Comparison of ENCODE assay signal across 7 cellular contexts in the genomic region with DNA sequence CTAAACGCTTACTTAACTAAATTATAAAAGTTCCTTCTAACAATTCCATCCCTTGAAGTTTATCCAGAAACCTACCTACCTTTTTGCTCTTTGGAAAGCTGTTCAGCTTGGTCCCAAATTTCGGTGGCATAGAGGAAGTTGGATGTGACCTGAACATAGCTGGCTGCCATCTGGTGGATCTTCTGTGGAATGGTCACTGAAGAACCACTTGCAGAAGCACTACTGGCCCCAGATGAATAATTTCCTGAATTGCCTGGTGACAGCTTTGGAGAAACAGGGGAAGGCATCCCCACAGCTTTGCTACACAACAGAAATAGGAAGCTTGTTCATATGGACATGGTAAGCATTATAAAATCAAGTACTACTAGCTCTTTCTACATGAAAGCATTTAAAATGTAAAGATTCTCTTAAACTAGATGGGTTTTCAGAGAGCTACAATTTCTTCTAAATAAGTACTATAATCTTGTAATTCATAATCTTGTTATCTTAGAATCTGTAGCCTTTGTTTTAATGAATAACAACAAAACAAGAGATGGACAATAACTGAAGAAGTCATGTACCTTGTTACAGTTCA. TPM values are rescaled to one million over a fixed set of nuclear protein-coding genes. Genes with fewer than 3 reads are reported as not detected.
DNase-seq lines count a peak whose midpoint lies in the region; ATAC-seq and TF ChIP-seq lines count a peak whose summit lies in the region.

No MANE protein-coding gene starts in this region.

- POLR2A ChIA-PET in HEK293T (lab: Yijun Ruan, JAX): interaction anchor here (0.9 to 1.7 kb wide), 3 partner anchors 12 to 53 kb away, joined by 3 to 4 read pairs (median 4); a partner anchor contains a TSS

- peaks cover 3% of the 10 kb centered on the region for H3K4me1 ChIP-seq in cardiac muscle cell (ENCODE audit: low read depth)

- peak overlapping the region; percentile 18 for H3K27ac ChIP-seq in cardiac muscle cell

- no peak overlapping the region for H3K4me3 ChIP-seq in cardiac muscle cell

- H3K36me3 Mint-ChIP-seq in activated T-helper 1 cell treated with anti-CD3 and anti-CD28 coated beads, Interleukin-12 subunit alpha, Interleukin-12 subunit beta, Interleukin-2, Interleukin-4 antibody, amounts not matched to agents 30 ng/mL and 10 ng/mL and 1 ng/mL, durations not matched to agents 14 hours and 24 hours and 36 hours (ENCODE audit: low read depth): peaks cover 48% of the 10 kb centered on the region

- H3K4me1 Mint-ChIP-seq in activated T-helper 1 cell treated with anti-CD3 and anti-CD28 coated beads, Interleukin-12 subunit alpha, Interleukin-12 subunit beta, Interleukin-2, Interleukin-4 antibody, amounts not matched to agents 30 ng/mL and 10 ng/mL and 1 ng/mL, durations not matched to agents 14 hours and 24 hours and 36 hours (ENCODE audit: low read depth): peaks cover 24% of the 10 kb centered on the region

- no peak for ATAC-seq in GM21528 (IDR thresholded peaks at IDR 0.05; ENCODE audit: low FRiP score, unreplicated experiment)

- peaks cover 68% of the 10 kb centered on the region for H3K36me3 ChIP-seq in cardiac muscle cell

- no peaks in the 10 kb centered on the region for H3K9me3 ChIP-seq in cardiac muscle cell (ENCODE audit: low read depth)

- intact Hi-C loops in activated T-helper 1 cell treated with anti-CD3 and anti-CD28 coated beads, Interleukin-12 subunit alpha, Interleukin-12 subunit beta, Interleukin-2, Interleukin-4 antibody, amounts not matched to agents 30 ng/mL and 10 ng/mL and 1 ng/mL, durations not matched to agents 14 hours and 24 hours and 36 hours (cut with micrococcal nuclease): loop anchor here (1.0 to 2.0 kb wide), 4 partner anchors 17 to 497 kb away; a partner anchor contains a TSS

- DNase-seq in EL (peak; percentile 73), HEK293T (ENCODE audit: extremely low spot score) (peak; percentile 70), NCI-H69 (lab: John Stamatoyannopoulos, UW) (peak; percentile 81), cardiac muscle cell (ENCODE audit: low read depth in 1 of 2, low spot score in 1 of 2) (peak; percentile 78 to 81), pons (ENCODE audit: low spot score) (peak; percentile 91)
- DNase-seq in activated T-helper 1 cell treated with anti-CD3 and anti-CD28 coated beads, Interleukin-12 subunit alpha, Interleukin-12 subunit beta, Interleukin-2, Interleukin-4 antibody, amounts not matched to agents 30 ng/mL and 10 ng/mL and 1 ng/mL, durations not matched to agents 14 hours and 24 hours and 36 hours (ENCODE audit: low spot score): no peak

- TF ChIP-seq CTCF in cardiac muscle cell (IDR thresholded peaks at IDR 0.05; ENCODE audit: low read depth, low read length): peak; percentile 73

- CTCF ChIA-PET in HEK293T (lab: Yijun Ruan, JAX): interaction anchor here (0.6 to 1.7 kb wide), 12 partner anchors 8 to 165 kb away, joined by 3 to 7 read pairs (median 4); a partner anchor contains a TSS

- no peak overlapping the region for H3K4me3 Mint-ChIP-seq in activated T-helper 1 cell treated with anti-CD3 and anti-CD28 coated beads, Interleukin-12 subunit alpha, Interleukin-12 subunit beta, Interleukin-2, Interleukin-4 antibody, amounts not matched to agents 30 ng/mL and 10 ng/mL and 1 ng/mL, durations not matched to agents 14 hours and 24 hours and 36 hours

- H3K27ac Mint-ChIP-seq in activated T-helper 1 cell treated with anti-CD3 and anti-CD28 coated beads, Interleukin-12 subunit alpha, Interleukin-12 subunit beta, Interleukin-2, Interleukin-4 antibody, amounts not matched to agents 30 ng/mL and 10 ng/mL and 1 ng/mL, durations not matched to agents 14 hours and 24 hours and 36 hours: peak overlapping the region; percentile 22

- no peaks in the 10 kb centered on the region for H3K9me3 Mint-ChIP-seq in activated T-helper 1 cell treated with anti-CD3 and anti-CD28 coated beads, Interleukin-12 subunit alpha, Interleukin-12 subunit beta, Interleukin-2, Interleukin-4 antibody, amounts not matched to agents 30 ng/mL and 10 ng/mL and 1 ng/mL, durations not matched to agents 14 hours and 24 hours and 36 hours

- no peaks in the 10 kb centered on the region for H3K27me3 ChIP-seq in cardiac muscle cell

- no peaks in the 10 kb centered on the region for H3K27me3 Mint-ChIP-seq in activated T-helper 1 cell treated with anti-CD3 and anti-CD28 coated beads, Interleukin-12 subunit alpha, Interleukin-12 subunit beta, Interleukin-2, Interleukin-4 antibody, amounts not matched to agents 30 ng/mL and 10 ng/mL and 1 ng/mL, durations not matched to agents 14 hours and 24 hours and 36 hours (ENCODE audit: insufficient read depth)

TF ChIP-seq in HEK293T, 16 proteins besides CTCF, POLR2A, EP300 and RAD21:
- no peak for TF ChIP-seq BHLHE40 (IDR thresholded peaks at IDR 0.05; ENCODE audit: borderline replicate concordance)
- TF ChIP-seq NFRKB (IDR thresholded peaks at IDR 0.05): no peak
- TF ChIP-seq, protein P1, sequence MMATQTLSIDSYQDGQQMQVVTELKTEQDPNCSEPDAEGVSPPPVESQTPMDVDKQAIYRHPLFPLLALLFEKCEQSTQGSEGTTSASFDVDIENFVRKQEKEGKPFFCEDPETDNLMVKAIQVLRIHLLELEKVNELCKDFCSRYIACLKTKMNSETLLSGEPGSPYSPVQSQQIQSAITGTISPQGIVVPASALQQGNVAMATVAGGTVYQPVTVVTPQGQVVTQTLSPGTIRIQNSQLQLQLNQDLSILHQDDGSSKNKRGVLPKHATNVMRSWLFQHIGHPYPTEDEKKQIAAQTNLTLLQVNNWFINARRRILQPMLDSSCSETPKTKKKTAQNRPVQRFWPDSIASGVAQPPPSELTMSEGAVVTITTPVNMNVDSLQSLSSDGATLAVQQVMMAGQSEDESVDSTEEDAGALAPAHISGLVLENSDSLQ (IDR thresholded peaks at IDR 0.05): peak; percentile 30; the same call in 1 of the 2 replicates
- TF ChIP-seq CTBP1 (IDR thresholded peaks at IDR 0.05; ENCODE audit: borderline replicate concordance): no peak

RNA-seq across cellular contexts. Expression of a gene that starts 9.9 kb away (rescaled TPM):
- total RNA-seq in activated T-helper 1 cell treated with anti-CD3 and anti-CD28 coated beads, Interleukin-12 subunit alpha, Interleukin-12 subunit beta, Interleukin-2, Interleukin-4 antibody, amounts not matched to agents 30 ng/mL and 10 ng/mL and 1 ng/mL, durations not matched to agents 14 hours and 24 hours and 36 hours: 3.9 and 4.9 TPM in 2 replicates
- 1.2 and 3.1 TPM in 2 replicates for total RNA-seq in cardiac muscle cell
- 1.5 and 3.6 TPM in 2 replicates for polyA plus RNA-seq in cardiac muscle cell

RNA-seq across cellular contexts. Expression of a gene that starts 16.9 kb away (rescaled TPM):
- 410 and 425 TPM in 2 replicates for total RNA-seq in activated T-helper 1 cell treated with anti-CD3 and anti-CD28 coated beads, Interleukin-12 subunit alpha, Interleukin-12 subunit beta, Interleukin-2, Interleukin-4 antibody, amounts not matched to agents 30 ng/mL and 10 ng/mL and 1 ng/mL, durations not matched to agents 14 hours and 24 hours and 36 hours
- total RNA-seq in cardiac muscle cell: 97.0 and 217 TPM in 2 replicates
- polyA plus RNA-seq in cardiac muscle cell: 949 and 1,297 TPM in 2 replicates

RNA-seq across cellular contexts. Expression of a gene that starts 17.1 kb away (rescaled TPM):
- 0.32 and 0.57 TPM in 2 replicates for total RNA-seq in activated T-helper 1 cell treated with anti-CD3 and anti-CD28 coated beads, Interleukin-12 subunit alpha, Interleukin-12 subunit beta, Interleukin-2, Interleukin-4 antibody, amounts not matched to agents 30 ng/mL and 10 ng/mL and 1 ng/mL, durations not matched to agents 14 hours and 24 hours and 36 hours
- total RNA-seq in cardiac muscle cell: 0.14 and 0.45 TPM in 2 replicates
- polyA plus RNA-seq in cardiac muscle cell: 1.8 TPM in 1 of 2 replicates, not detected in the other

RNA-seq across cellular contexts. Expression of a gene that starts 52.9 kb away (rescaled TPM):
- 6.5 and 8.3 TPM in 2 replicates for total RNA-seq in activated T-helper 1 cell treated with anti-CD3 and anti-CD28 coated beads, Interleukin-12 subunit alpha, Interleukin-12 subunit beta, Interleukin-2, Interleukin-4 antibody, amounts not matched to agents 30 ng/mL and 10 ng/mL and 1 ng/mL, durations not matched to agents 14 hours and 24 hours and 36 hours
- 8.1 and 9.8 TPM in 2 replicates for total RNA-seq in cardiac muscle cell
- 13.3 TPM in 2 replicates for polyA plus RNA-seq in cardiac muscle cell
